Comparison of ENCODE assay signal across 1 cellular context in the genomic region with DNA sequence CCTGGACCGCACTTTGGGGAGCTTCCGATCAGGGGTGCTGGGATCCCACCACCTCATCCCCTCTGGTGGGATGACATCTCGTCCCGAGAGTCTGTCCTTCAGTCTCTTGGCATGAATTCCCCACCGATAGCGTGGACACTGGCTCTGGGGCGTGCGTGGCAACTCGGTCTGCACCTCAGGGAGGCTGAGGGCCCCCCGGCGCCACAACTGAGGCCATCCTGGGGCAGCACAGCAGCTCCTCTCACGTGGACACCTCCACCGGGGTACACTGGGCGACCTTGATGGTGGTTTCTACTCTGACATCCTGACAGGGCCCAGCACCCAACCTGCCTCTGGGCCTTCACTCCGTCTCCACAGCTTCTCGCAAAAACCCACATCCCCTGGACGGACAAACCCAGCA.
TF ChIP-seq lines count a peak whose summit lies in the region.

No MANE protein-coding gene starts in this region.

TF ChIP-seq in HepG2, 621 proteins besides CTCF, POLR2A, EP300 and RAD21:
- TF ChIP-seq AGO2 (optimal IDR thresholded peaks at IDR 0.05; ENCODE audit: low read depth, low read length) (peak; percentile 2), RARG (CRISPR knock-in tag; IDR thresholded peaks at IDR 0.05; ENCODE audit: low read depth) (no peak)
- TF ChIP-seq, protein P1, sequence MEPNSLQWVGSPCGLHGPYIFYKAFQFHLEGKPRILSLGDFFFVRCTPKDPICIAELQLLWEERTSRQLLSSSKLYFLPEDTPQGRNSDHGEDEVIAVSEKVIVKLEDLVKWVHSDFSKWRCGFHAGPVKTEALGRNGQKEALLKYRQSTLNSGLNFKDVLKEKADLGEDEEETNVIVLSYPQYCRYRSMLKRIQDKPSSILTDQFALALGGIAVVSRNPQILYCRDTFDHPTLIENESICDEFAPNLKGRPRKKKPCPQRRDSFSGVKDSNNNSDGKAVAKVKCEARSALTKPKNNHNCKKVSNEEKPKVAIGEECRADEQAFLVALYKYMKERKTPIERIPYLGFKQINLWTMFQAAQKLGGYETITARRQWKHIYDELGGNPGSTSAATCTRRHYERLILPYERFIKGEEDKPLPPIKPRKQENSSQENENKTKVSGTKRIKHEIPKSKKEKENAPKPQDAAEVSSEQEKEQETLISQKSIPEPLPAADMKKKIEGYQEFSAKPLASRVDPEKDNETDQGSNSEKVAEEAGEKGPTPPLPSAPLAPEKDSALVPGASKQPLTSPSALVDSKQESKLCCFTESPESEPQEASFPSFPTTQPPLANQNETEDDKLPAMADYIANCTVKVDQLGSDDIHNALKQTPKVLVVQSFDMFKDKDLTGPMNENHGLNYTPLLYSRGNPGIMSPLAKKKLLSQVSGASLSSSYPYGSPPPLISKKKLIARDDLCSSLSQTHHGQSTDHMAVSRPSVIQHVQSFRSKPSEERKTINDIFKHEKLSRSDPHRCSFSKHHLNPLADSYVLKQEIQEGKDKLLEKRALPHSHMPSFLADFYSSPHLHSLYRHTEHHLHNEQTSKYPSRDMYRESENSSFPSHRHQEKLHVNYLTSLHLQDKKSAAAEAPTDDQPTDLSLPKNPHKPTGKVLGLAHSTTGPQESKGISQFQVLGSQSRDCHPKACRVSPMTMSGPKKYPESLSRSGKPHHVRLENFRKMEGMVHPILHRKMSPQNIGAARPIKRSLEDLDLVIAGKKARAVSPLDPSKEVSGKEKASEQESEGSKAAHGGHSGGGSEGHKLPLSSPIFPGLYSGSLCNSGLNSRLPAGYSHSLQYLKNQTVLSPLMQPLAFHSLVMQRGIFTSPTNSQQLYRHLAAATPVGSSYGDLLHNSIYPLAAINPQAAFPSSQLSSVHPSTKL (CRISPR knock-in tag; IDR thresholded peaks at IDR 0.05), result no peak
